9 cellular contexts compared by ENCODE assay signal in genomic region chr20:21100590-21101452, GRCh38. TPM values are rescaled to one million over a fixed set of nuclear protein-coding genes. Genes with fewer than 3 reads are reported as not detected.
DNase-seq lines count a peak whose midpoint lies in the region; ATAC-seq and TF ChIP-seq lines count a peak whose summit lies in the region.
"Had no signal": no experiment of that assay in that cellular context is flagged by ENCODE, and none has a peak within 500 bp of the region (broad histone marks: within the 10 kb centered on the region; RNA-seq: fewer than 3 reads in every experiment).

No MANE protein-coding gene starts in this region.

- peak overlapping the region; percentile 67 for H3K9ac ChIP-seq in OCI-LY1 (ENCODE audit: low read length)
- no peak overlapping the region for H3K9ac ChIP-seq in PC-3 (ENCODE audit: low read length)

- peak overlapping the region; percentile 78 to 91 (median 84) for H3K4me3 Mint-ChIP-seq in naive thymus-derived CD4-positive, alpha-beta T cell

- H4K20me1 ChIP-seq in OCI-LY1 (ENCODE audit: insufficient read depth, low read length) = no peaks in the 10 kb centered on the region
- no peaks in the 10 kb centered on the region for H4K20me1 ChIP-seq in PC-3 (ENCODE audit: low read length)

- 0 out of 2 replicates have a peak, but pooled peaks cover 7% of the 10 kb centered on the region for H3F3A ChIP-seq in OCI-LY1 (ENCODE audit: insufficient read depth, low read length)
- H3F3A ChIP-seq in PC-3 (ENCODE audit: low read length, unreplicated experiment) = no peaks in the 10 kb centered on the region

- peaks cover 16 to 55% (median 45%) of the 10 kb centered on the region in 7 donors for H3K4me1 Mint-ChIP-seq in naive thymus-derived CD4-positive, alpha-beta T cell

- H3K9me2 ChIP-seq in OCI-LY1 (ENCODE audit: low read depth, low read length) (no peaks in the 10 kb centered on the region), PC-3 (replicated peaks; ENCODE audit: low read length) (no peaks in the 10 kb centered on the region)

- peaks cover 0 to 7% (median 0%) of the 10 kb centered on the region in 11 donors for H3K9me3 Mint-ChIP-seq in naive thymus-derived CD4-positive, alpha-beta T cell

- no peaks in the 10 kb centered on the region for H3K27me3 ChIP-seq in OCI-LY1 (ENCODE audit: insufficient read depth, low read length)
- peaks cover 18 to 67% of the 10 kb centered on the region in 2 donors for H3K27me3 ChIP-seq in naive thymus-derived CD4-positive, alpha-beta T cell (ENCODE audit: control insufficient read depth in 2 of 2, insufficient read depth in 2 of 2, low read length in 2 of 2)
- peaks cover 52% of the 10 kb centered on the region for H3K27me3 ChIP-seq in PC-3 (ENCODE audit: low read length)

- H3K4me3 ChIP-seq in OCI-LY1 (ENCODE audit: low read depth, low read length, poor library complexity, severe bottlenecking) = peak overlapping the region; percentile 66
- peak overlapping the region; percentile 51 for H3K4me3 ChIP-seq in naive thymus-derived CD4-positive, alpha-beta T cell (ENCODE audit: low read length)
- no peak overlapping the region for H3K4me3 ChIP-seq in PC-3 (ENCODE audit: low read length)

- intact Hi-C loops in naive thymus-derived CD4-positive, alpha-beta T cell (cut with micrococcal nuclease) = loop anchor here (1.0 to 5.0 kb wide), 11 partner anchors 24 to 1049 kb away; partner anchors contain the start of genes XRN2 (in 2 of the 2), CFAP61 (in 1 of the 2), CRNKL1 (in 1 of the 2) and KIZ (in 1 of the 2)
- intact Hi-C loops in PC-3 (cut with micrococcal nuclease) = no loop called here

- H3K9me3 ChIP-seq in OCI-LY1 (ENCODE audit: low read length) (no peaks in the 10 kb centered on the region), PC-3 (ENCODE audit: low read length) (no peaks in the 10 kb centered on the region)
- no peaks in the 10 kb centered on the region for H3K9me3 ChIP-seq in naive thymus-derived CD4-positive, alpha-beta T cell (ENCODE audit: control insufficient read depth in 2 of 3, low read length in 3 of 3)

- CTCF ChIA-PET in naive thymus-derived CD4-positive, alpha-beta T cell (lab: Charles Lee) = interaction anchor here (0.5 kb wide), 1 partner anchor 47 kb away, joined by 6 read pairs; no protein-coding TSS in a partner anchor
- CTCF ChIA-PET in PC-3 (lab: Charles Lee) = no interaction called here

- no TSS peak for BruUV-seq in PC-3 (replicated peaks; lab: Mats Ljungman, UMichigan)

- peak overlapping the region in 6 of 9 donors; percentile 18 to 90 (median 48) for H3K27ac Mint-ChIP-seq in naive thymus-derived CD4-positive, alpha-beta T cell

- peaks cover 0 to 6% (median 0%) of the 10 kb centered on the region in 5 donors for H3K36me3 Mint-ChIP-seq in naive thymus-derived CD4-positive, alpha-beta T cell

- peak overlapping the region; percentile 52 for H2AFZ ChIP-seq in OCI-LY1 (ENCODE audit: low read length)
- H2AFZ ChIP-seq in PC-3 (ENCODE audit: low read length) = no peak overlapping the region

- peaks cover 53% of the 10 kb centered on the region for H3K4me1 ChIP-seq in OCI-LY1 (ENCODE audit: insufficient read depth, low read length, severe bottlenecking)
- H3K4me1 ChIP-seq in naive thymus-derived CD4-positive, alpha-beta T cell (ENCODE audit: control insufficient read depth in 2 of 2, insufficient read depth in 2 of 2, low read length in 2 of 2) = peaks cover 20 to 40% of the 10 kb centered on the region in 2 donors
- H3K4me1 ChIP-seq in PC-3 (ENCODE audit: insufficient read depth, low read length) = no peaks in the 10 kb centered on the region

- H3K27me3 Mint-ChIP-seq in naive thymus-derived CD4-positive, alpha-beta T cell = peaks cover 79 to 93% (median 84%) of the 10 kb centered on the region in 5 donors

- H3K27ac ChIP-seq in OCI-LY1 (ENCODE audit: low read depth, low read length, poor library complexity, severe bottlenecking) (peak overlapping the region; percentile 71), PC-3 (ENCODE audit: low read length) (no peak overlapping the region)
- no peak overlapping the region for H3K27ac ChIP-seq in naive thymus-derived CD4-positive, alpha-beta T cell (ENCODE audit: low read depth, low read length)
- H3K27ac ChIP-seq: VCaP had no signal

- H3K36me3 ChIP-seq in OCI-LY1 (ENCODE audit: insufficient read depth, low read length) (no peaks in the 10 kb centered on the region), PC-3 (ENCODE audit: low read depth, low read length) (no peaks in the 10 kb centered on the region)
- no peaks in the 10 kb centered on the region for H3K36me3 ChIP-seq in naive thymus-derived CD4-positive, alpha-beta T cell (ENCODE audit: control insufficient read depth in 2 of 3, insufficient read depth in 3 of 3, low read length in 3 of 3)

- DNase-seq in NCI-H82 (lab: John Stamatoyannopoulos, UW) (peak; percentile 59), NCI-H82 treated with DMSO at 0.1 percent for 48 hours (lab: John Stamatoyannopoulos, UW; ENCODE audit: unreplicated experiment) (no peak), dermis blood vessel endothelial cell (peak; percentile 15), AML-193 (lab: John Stamatoyannopoulos, UW) (no peak), PC-3 (no peak)
- DNase-seq in naive thymus-derived CD4-positive, alpha-beta T cell = peak in 1 of 9 donors; percentile 36

- POLR2A ChIA-PET in naive thymus-derived CD4-positive, alpha-beta T cell (lab: Charles Lee) = interaction anchor here (1.0 to 1.5 kb wide), 3 partner anchors 22 to 25 kb away, joined by 3 to 6 read pairs (median 4); partner anchors contain the start of gene KIZ
- POLR2A ChIA-PET in PC-3 (lab: Charles Lee; ENCODE audit: unreplicated experiment) = interaction anchor here (0.6 kb wide), 1 partner anchor 186 kb away, joined by 3 read pairs; no protein-coding TSS in a partner anchor

- TF ChIP-seq CTCF in OCI-LY1 (IDR thresholded peaks at IDR 0.05; ENCODE audit: low read length) (no peak), PC-3 (conservative IDR thresholded peaks at IDR 0.05; ENCODE audit: low read depth, low read length) (no peak)

- ATAC-seq in naive thymus-derived CD4-positive, alpha-beta T cell = no peak
- ATAC-seq in HG03432 (IDR thresholded peaks at IDR 0.05; ENCODE audit: unreplicated experiment) (no peak), PC-3 (no peak)

- peak overlapping the region; percentile 76 for H3K4me2 ChIP-seq in OCI-LY1 (ENCODE audit: low read length)
- H3K4me2 ChIP-seq in PC-3 (ENCODE audit: low read length) = no peak overlapping the region

- no peaks in the 10 kb centered on the region for H3K79me2 ChIP-seq in OCI-LY1 (ENCODE audit: insufficient read depth, low read length)
- no peaks in the 10 kb centered on the region for H3K79me2 ChIP-seq in PC-3 (ENCODE audit: low read length)

RNA-seq across cellular contexts. Expression of gene LINC00237, which starts 5.3 kb away (rescaled TPM):
- total RNA-seq in dermis blood vessel endothelial cell (not detected in 2 replicates), PC-3 (2014; rRNA removed) (not detected in 2 replicates)
- total RNA-seq in naive thymus-derived CD4-positive, alpha-beta T cell = not detected
- polyA plus RNA-seq in naive thymus-derived CD4-positive, alpha-beta T cell = not detected

RNA-seq across cellular contexts. Expression of gene KIZ, which starts 25.1 kb away (rescaled TPM):
- total RNA-seq in dermis blood vessel endothelial cell (5.7 and 7.5 TPM in 2 replicates), PC-3 (2014; rRNA removed) (10.3 and 13.4 TPM in 2 replicates)
- 10 to 100 TPM; 15.6 to 47.4 (median 32.5) TPM for total RNA-seq in naive thymus-derived CD4-positive, alpha-beta T cell
- polyA plus RNA-seq in naive thymus-derived CD4-positive, alpha-beta T cell = 10 to 100 TPM; 20.1 to 49.6 TPM

Comparison
In these comparisons a context has a peak if more than half of its experiments do, and no peak if none do; other contexts are left out.
1. DNase-seq: peak in NCI-H82 (single experiment) and dermis blood vessel endothelial cell (single experiment); none in NCI-H82 treated with DMSO at 0.1 percent for 48 hours (single experiment), AML-193 (0 of 2) and PC-3 (single experiment).